ENCODE assay signal across 8 cellular contexts in the genomic region with DNA sequence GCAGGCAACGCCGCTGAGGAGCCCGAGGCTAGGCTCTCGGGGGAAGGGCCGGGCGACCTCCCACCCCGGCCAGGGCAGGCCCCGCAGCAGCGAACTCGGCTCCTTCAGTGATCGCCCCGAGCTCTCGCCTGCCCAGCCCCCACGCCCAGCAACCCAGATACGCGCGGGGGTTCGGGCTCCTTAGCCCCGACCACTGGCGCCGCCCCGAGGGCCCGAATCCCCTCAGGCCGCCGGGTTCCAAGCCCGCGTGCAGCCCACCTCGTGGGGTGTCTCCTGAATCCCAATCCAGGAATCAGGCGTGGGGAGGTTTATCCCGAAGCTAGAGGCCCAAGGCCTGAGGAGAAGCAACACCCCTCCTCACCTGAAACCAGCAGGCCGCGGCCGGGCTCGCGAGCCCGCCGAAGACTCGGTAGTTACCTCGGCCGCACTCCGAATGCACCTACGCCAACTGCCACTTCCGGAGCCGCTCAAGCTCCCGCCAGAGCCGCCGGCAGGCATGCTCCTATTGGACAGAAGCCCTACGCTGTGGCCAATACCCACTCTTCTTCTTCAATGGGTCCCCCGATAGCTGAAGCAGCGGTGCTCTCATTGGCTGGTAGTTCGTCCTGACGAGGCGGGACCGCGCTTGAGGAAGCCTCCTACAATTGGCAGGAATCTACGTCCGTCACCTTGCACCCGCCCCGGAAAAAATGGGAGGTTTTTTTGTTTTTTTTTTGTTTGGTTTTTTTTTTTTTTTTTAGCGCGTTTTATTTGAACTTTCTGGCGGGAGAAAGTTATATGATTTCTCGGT. TPM values are rescaled to one million over a fixed set of nuclear protein-coding genes. Genes with fewer than 3 reads are reported as not detected.
DNase-seq lines count a peak whose midpoint lies in the region; ATAC-seq and TF ChIP-seq lines count a peak whose summit lies in the region.

A gene with protein sequence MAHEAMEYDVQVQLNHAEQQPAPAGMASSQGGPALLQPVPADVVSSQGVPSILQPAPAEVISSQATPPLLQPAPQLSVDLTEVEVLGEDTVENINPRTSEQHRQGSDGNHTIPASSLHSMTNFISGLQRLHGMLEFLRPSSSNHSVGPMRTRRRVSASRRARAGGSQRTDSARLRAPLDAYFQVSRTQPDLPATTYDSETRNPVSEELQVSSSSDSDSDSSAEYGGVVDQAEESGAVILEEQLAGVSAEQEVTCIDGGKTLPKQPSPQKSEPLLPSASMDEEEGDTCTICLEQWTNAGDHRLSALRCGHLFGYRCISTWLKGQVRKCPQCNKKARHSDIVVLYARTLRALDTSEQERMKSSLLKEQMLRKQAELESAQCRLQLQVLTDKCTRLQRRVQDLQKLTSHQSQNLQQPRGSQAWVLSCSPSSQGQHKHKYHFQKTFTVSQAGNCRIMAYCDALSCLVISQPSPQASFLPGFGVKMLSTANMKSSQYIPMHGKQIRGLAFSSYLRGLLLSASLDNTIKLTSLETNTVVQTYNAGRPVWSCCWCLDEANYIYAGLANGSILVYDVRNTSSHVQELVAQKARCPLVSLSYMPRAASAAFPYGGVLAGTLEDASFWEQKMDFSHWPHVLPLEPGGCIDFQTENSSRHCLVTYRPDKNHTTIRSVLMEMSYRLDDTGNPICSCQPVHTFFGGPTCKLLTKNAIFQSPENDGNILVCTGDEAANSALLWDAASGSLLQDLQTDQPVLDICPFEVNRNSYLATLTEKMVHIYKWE (minus strand): TSS at position 453 of the 790 bp plus-strand sequence. CDS start 5,428 bp downstream, outside the sequence.

- H3K9me3 ChIP-seq in CD8-positive, alpha-beta T cell (ENCODE audit: low read length): no peaks in the 10 kb centered on the region
- H3K9me3 ChIP-seq in effector memory CD4-positive, alpha-beta T cell (ENCODE audit: control insufficient read depth, low read length): no peaks in the 10 kb centered on the region

- CTCF ChIA-PET in CD8-positive, alpha-beta T cell (lab: Charles Lee): interaction anchor here (0.9 kb wide), 1 partner anchor 14 kb away, joined by 4 read pairs; no protein-coding TSS in a partner anchor

- peaks cover 30% of the 10 kb centered on the region for H3K4me1 ChIP-seq in CD8-positive, alpha-beta T cell (ENCODE audit: insufficient read depth, low read length)
- H3K4me1 ChIP-seq in effector memory CD4-positive, alpha-beta T cell (ENCODE audit: control insufficient read depth, insufficient read depth, low read length, poor library complexity, severe bottlenecking): peaks cover 20% of the 10 kb centered on the region

- H3K4me1 Mint-ChIP-seq in CD8-positive, alpha-beta T cell (ENCODE audit: low read depth): peaks cover 37% of the 10 kb centered on the region

- peak; percentile 98 for ATAC-seq in CD8-positive, alpha-beta T cell
- peak; percentile 99 for ATAC-seq in GM19467 (IDR thresholded peaks at IDR 0.05; ENCODE audit: unreplicated experiment)

- peak within 1 kb of the TSS; percentile 94 for H3K27ac Mint-ChIP-seq in CD8-positive, alpha-beta T cell

- peak within 1 kb of the TSS; percentile 85 for H3K27ac ChIP-seq in CD8-positive, alpha-beta T cell (ENCODE audit: low read depth, low read length)
- H3K27ac ChIP-seq in effector memory CD4-positive, alpha-beta T cell (ENCODE audit: insufficient read depth, low read length, poor library complexity, severe bottlenecking): peak within 1 kb of the TSS; percentile 87

- TF ChIP-seq CTCF in CD8-positive, alpha-beta T cell (IDR thresholded peaks at IDR 0.05): no peak

- DNase-seq in CD8-positive, alpha-beta T cell: peak; percentile 91 to 99 (median 93)
- DNase-seq in HS-27A (ENCODE audit: low read depth) (peak; percentile 94), NK-92 (lab: John Stamatoyannopoulos, UW; ENCODE audit: unreplicated experiment) (peak; percentile 80), lung microvascular endothelial cell (ENCODE audit: low read depth in 2 of 2) (peak; percentile 99)
- peak; percentile 91 to 96 for DNase-seq in activated CD8-positive, alpha-beta memory T cell treated with anti-CD3 and anti-CD28 coated beads for 1 hour (ENCODE audit: extremely low read depth in 1 of 2, low read depth in 1 of 2)
- DNase-seq in effector memory CD4-positive, alpha-beta T cell: peak; percentile 96 to 98 (median 96)
- DNase-seq in stimulated activated CD4-positive, alpha-beta T cell treated with anti-CD3 and anti-CD28 coated beads, TNF-alpha, amount 100 ng/mL, for 48 hours (ENCODE audit: low read depth in 3 of 3): peak; percentile 85 to 96 (median 91)

- POLR2A ChIA-PET in CD8-positive, alpha-beta T cell (lab: Charles Lee): interaction anchor here (0.5 to 2.1 kb wide), 13 partner anchors 12 to 981 kb away, joined by 3 to 20 read pairs (median 4); a partner anchor contains a TSS

- H3K4me3 ChIP-seq in CD8-positive, alpha-beta T cell (ENCODE audit: low read depth, low read length): peak within 1 kb of the TSS; percentile 80
- peak within 1 kb of the TSS; percentile 94 for H3K4me3 ChIP-seq in effector memory CD4-positive, alpha-beta T cell (ENCODE audit: insufficient read depth, low read depth, low read length, poor library complexity, severe bottlenecking)

- intact Hi-C loops in CD8-positive, alpha-beta T cell (cut with DNase I, micrococcal nuclease): loop anchor here (1.0 to 10.0 kb wide), 11 partner anchors 34 to 2002 kb away; a partner anchor contains a TSS

- H3K9me3 Mint-ChIP-seq in CD8-positive, alpha-beta T cell: no peaks in the 10 kb centered on the region

- no peaks in the 10 kb centered on the region for H3K27me3 ChIP-seq in CD8-positive, alpha-beta T cell (ENCODE audit: insufficient read depth, low read length)
- H3K27me3 ChIP-seq in effector memory CD4-positive, alpha-beta T cell (replicated peaks; ENCODE audit: control insufficient read depth, insufficient read depth, low read length, poor library complexity, severe bottlenecking): no peaks in the 10 kb centered on the region

- H3K27me3 Mint-ChIP-seq in CD8-positive, alpha-beta T cell (ENCODE audit: low read depth): no peaks in the 10 kb centered on the region

- H3K36me3 Mint-ChIP-seq in CD8-positive, alpha-beta T cell: peaks cover 35% of the 10 kb centered on the region

- H3K36me3 ChIP-seq in CD8-positive, alpha-beta T cell (ENCODE audit: insufficient read depth, low read length): peaks cover 12% of the 10 kb centered on the region
- H3K36me3 ChIP-seq in effector memory CD4-positive, alpha-beta T cell (ENCODE audit: control insufficient read depth, insufficient read depth, low read length): peaks cover 16% of the 10 kb centered on the region

- H3K4me3 Mint-ChIP-seq in CD8-positive, alpha-beta T cell: peak within 1 kb of the TSS; percentile 94

RNA-seq across cellular contexts. Expression of the gene that starts here (rescaled TPM):
- 10 to 100 TPM; 43.7 to 49.7 TPM for total RNA-seq in CD8-positive, alpha-beta T cell
- total RNA-seq in lung microvascular endothelial cell: 13.7 and 16.7 TPM in 2 replicates

Comparison
In these comparisons a context has a peak if more than half of its experiments do, and no peak if none do; other contexts are left out.
1. Peak in every context shown above with its lines: DNase-seq, ATAC-seq, H3K4me3 ChIP-seq and H3K27ac ChIP-seq.